In the genomic region with DNA sequence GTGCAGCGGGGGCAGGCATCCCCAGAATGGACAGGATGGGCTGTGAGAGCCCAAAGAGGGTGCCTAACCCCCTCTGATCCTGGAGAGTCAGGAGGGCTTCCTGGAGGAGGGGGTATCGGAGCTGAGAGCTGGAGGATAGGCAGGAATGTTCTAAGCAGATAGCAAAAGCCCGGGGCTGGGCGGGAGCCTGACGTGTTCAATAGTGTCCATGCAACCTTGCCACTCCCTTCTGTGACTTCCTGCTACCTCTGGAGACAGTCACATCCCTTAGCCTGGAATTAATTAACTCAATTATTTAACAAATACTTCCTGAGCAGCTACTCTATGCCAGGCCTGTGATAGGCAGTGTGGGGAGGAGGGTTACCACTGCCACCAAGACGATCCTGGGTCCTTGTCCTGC, we compare ENCODE assay signal across 12 cellular contexts. TPM values are rescaled to one million over a fixed set of nuclear protein-coding genes. Genes with fewer than 3 reads are reported as not detected.
A peak's percentile ranks its signal among the peaks of the same experiment; 100 is the strongest.
DNase-seq lines count a peak whose midpoint lies in the region; ATAC-seq and TF ChIP-seq lines count a peak whose summit lies in the region.
"Had no signal": no experiment of that assay in that cellular context is flagged by ENCODE, and none has a peak within 500 bp of the region (broad histone marks: within the 10 kb centered on the region; RNA-seq: fewer than 3 reads in every experiment).

No MANE protein-coding gene starts in this region.

- intact Hi-C loops in tibial artery (cut with DNase I; ENCODE audit: low total_unique reads) = loop anchor here (1.0 to 5.0 kb wide), 2 partner anchors 82 to 137 kb away; no protein-coding TSS in a partner anchor

- H3K4me1 Mint-ChIP-seq in mesothelial cell of epicardium = peaks cover 16% of the 10 kb centered on the region
- peaks cover 4% of the 10 kb centered on the region for H3K4me1 Mint-ChIP-seq in stimulated activated effector memory CD8-positive, alpha-beta T cell treated with anti-CD3 and anti-CD28 coated beads, Interleukin-12 subunit alpha, Interleukin-12 subunit beta, amount 100 ng/mL, for 72 hours
- H3K4me1 Mint-ChIP-seq: activated naive CD8-positive, alpha-beta T cell treated with anti-CD3 and anti-CD28 coated beads, Interleukin-2, amount 50 U/mL, for 24 hours had no signal

- H3K27ac ChIP-seq in tibial artery = peak overlapping the region; percentile 78 to 86

- H3K9me3 ChIP-seq in adipocyte (ENCODE audit: control insufficient read depth, low read length) (no peaks in the 10 kb centered on the region), tibial artery (no peaks in the 10 kb centered on the region)

- H3K4me1 ChIP-seq in adipocyte (ENCODE audit: control insufficient read depth, insufficient read depth, low read length) = peaks cover 14% of the 10 kb centered on the region
- H3K4me1 ChIP-seq in tibial artery = peaks cover 0 to 43% (median 23%) of the 10 kb centered on the region in 4 donors

- H3K4me3 Mint-ChIP-seq in mesothelial cell of epicardium = no peak overlapping the region
- H3K4me3 Mint-ChIP-seq in stimulated activated effector memory CD8-positive, alpha-beta T cell treated with anti-CD3 and anti-CD28 coated beads, Interleukin-12 subunit alpha, Interleukin-12 subunit beta, amount 100 ng/mL, for 72 hours = no peak overlapping the region
- H3K4me3 Mint-ChIP-seq: activated naive CD8-positive, alpha-beta T cell treated with anti-CD3 and anti-CD28 coated beads, Interleukin-2, amount 50 U/mL, for 24 hours; activated T-cell treated with anti-CD3 and anti-CD28 coated beads, Interleukin-2, amount 50 U/mL, for 24 hours; central memory CD8-positive, alpha-beta T cell had no signal

- H3K4me3 ChIP-seq in adipocyte (ENCODE audit: low read length) (no peak overlapping the region), tibial artery (no peak overlapping the region)

- H3K27me3 Mint-ChIP-seq in mesothelial cell of epicardium (ENCODE audit: low read depth) = no peaks in the 10 kb centered on the region
- H3K27me3 Mint-ChIP-seq: activated naive CD8-positive, alpha-beta T cell treated with anti-CD3 and anti-CD28 coated beads, Interleukin-2, amount 50 U/mL, for 24 hours; activated T-cell treated with anti-CD3 and anti-CD28 coated beads, Interleukin-2, amount 50 U/mL, for 24 hours; central memory CD8-positive, alpha-beta T cell had no signal

- peak overlapping the region; percentile 94 for H3K27ac Mint-ChIP-seq in mesothelial cell of epicardium
- no peak overlapping the region for H3K27ac Mint-ChIP-seq in stimulated activated effector memory CD8-positive, alpha-beta T cell treated with anti-CD3 and anti-CD28 coated beads, Interleukin-12 subunit alpha, Interleukin-12 subunit beta, amount 100 ng/mL, for 72 hours
- H3K27ac Mint-ChIP-seq: activated naive CD8-positive, alpha-beta T cell treated with anti-CD3 and anti-CD28 coated beads, Interleukin-2, amount 50 U/mL, for 24 hours; activated T-cell treated with anti-CD3 and anti-CD28 coated beads, Interleukin-2, amount 50 U/mL, for 24 hours had no signal

- TF ChIP-seq CTCF in mesothelial cell of epicardium (IDR thresholded peaks at IDR 0.05; ENCODE audit: unreplicated experiment) (no peak), tibial artery (IDR thresholded peaks at IDR 0.05) (no peak)

- H3K36me3 Mint-ChIP-seq in mesothelial cell of epicardium = peaks cover 19% of the 10 kb centered on the region
- H3K36me3 Mint-ChIP-seq in stimulated activated effector memory CD8-positive, alpha-beta T cell treated with anti-CD3 and anti-CD28 coated beads, Interleukin-12 subunit alpha, Interleukin-12 subunit beta, amount 100 ng/mL, for 72 hours = peaks cover 74% of the 10 kb centered on the region

- DNase-seq in GM03348 (ENCODE audit: low spot score) = peak; percentile 2
- no peak for DNase-seq in adipocyte (ENCODE audit: low read depth)
- DNase-seq in mesothelial cell of epicardium (ENCODE audit: low spot score in 2 of 2, unreplicated experiment in 2 of 2) = no peak
- no peak for DNase-seq in tibial artery
- no peak for DNase-seq in activated CD4-positive, CD25-positive, alpha-beta regulatory T cell treated with anti-CD3 and anti-CD28 coated beads, Interleukin-2, amount 50 U/mL, for 72 hours
- no peak for DNase-seq in stimulated activated effector memory CD8-positive, alpha-beta T cell treated with anti-CD3 and anti-CD28 coated beads, Interleukin-12 subunit alpha, Interleukin-12 subunit beta, amount 100 ng/mL, for 72 hours (ENCODE audit: low spot score in 2 of 2)
- no peak for DNase-seq in amniotic stem cell (lab: John Stamatoyannopoulos, UW)
- no peak for DNase-seq in nucleus accumbens (lab: John Stamatoyannopoulos, UW)
- DNase-seq: NCI-H1436 treated with DMSO at 0.1 percent for 48 hours had no signal

- H3K27me3 ChIP-seq in adipocyte (replicated peaks; ENCODE audit: control insufficient read depth, insufficient read depth, low read length) (no peaks in the 10 kb centered on the region), tibial artery (no peaks in the 10 kb centered on the region)

- ATAC-seq in stimulated activated effector memory CD8-positive, alpha-beta T cell treated with anti-CD3 and anti-CD28 coated beads, Interleukin-12 subunit alpha, Interleukin-12 subunit beta, amount 100 ng/mL, for 72 hours = no peak

- H3K36me3 ChIP-seq in adipocyte (ENCODE audit: control insufficient read depth, insufficient read depth, low read length, severe bottlenecking) (peaks cover 75% of the 10 kb centered on the region), tibial artery (peaks cover 34 to 66% (median 46%) of the 10 kb centered on the region in 3 donors)

- peak overlapping the region; percentile 34 for H3K9ac ChIP-seq in adipocyte (ENCODE audit: low read length)

- H3K9me3 Mint-ChIP-seq in mesothelial cell of epicardium = no peaks in the 10 kb centered on the region
- H3K9me3 Mint-ChIP-seq in stimulated activated effector memory CD8-positive, alpha-beta T cell treated with anti-CD3 and anti-CD28 coated beads, Interleukin-12 subunit alpha, Interleukin-12 subunit beta, amount 100 ng/mL, for 72 hours = no peaks in the 10 kb centered on the region
- H3K9me3 Mint-ChIP-seq: activated naive CD8-positive, alpha-beta T cell treated with anti-CD3 and anti-CD28 coated beads, Interleukin-2, amount 50 U/mL, for 24 hours; activated T-cell treated with anti-CD3 and anti-CD28 coated beads, Interleukin-2, amount 50 U/mL, for 24 hours; central memory CD8-positive, alpha-beta T cell had no signal

RNA-seq across cellular contexts. Expression of a gene that starts 10.9 kb away (rescaled TPM):
- total RNA-seq in mesothelial cell of epicardium = 97.5 to 109 TPM (median 107 TPM) in 3 replicates

RNA-seq across cellular contexts. Expression of a gene that starts 21.0 kb away (rescaled TPM):
- total RNA-seq in mesothelial cell of epicardium = 74.9 to 77.9 TPM (median 77.4 TPM) in 3 replicates

RNA-seq across cellular contexts. Expression of a gene that starts 51.4 kb away (rescaled TPM):
- 45.3 to 49.3 TPM (median 48.4 TPM) in 3 replicates for total RNA-seq in mesothelial cell of epicardium
